In the genomic region with DNA sequence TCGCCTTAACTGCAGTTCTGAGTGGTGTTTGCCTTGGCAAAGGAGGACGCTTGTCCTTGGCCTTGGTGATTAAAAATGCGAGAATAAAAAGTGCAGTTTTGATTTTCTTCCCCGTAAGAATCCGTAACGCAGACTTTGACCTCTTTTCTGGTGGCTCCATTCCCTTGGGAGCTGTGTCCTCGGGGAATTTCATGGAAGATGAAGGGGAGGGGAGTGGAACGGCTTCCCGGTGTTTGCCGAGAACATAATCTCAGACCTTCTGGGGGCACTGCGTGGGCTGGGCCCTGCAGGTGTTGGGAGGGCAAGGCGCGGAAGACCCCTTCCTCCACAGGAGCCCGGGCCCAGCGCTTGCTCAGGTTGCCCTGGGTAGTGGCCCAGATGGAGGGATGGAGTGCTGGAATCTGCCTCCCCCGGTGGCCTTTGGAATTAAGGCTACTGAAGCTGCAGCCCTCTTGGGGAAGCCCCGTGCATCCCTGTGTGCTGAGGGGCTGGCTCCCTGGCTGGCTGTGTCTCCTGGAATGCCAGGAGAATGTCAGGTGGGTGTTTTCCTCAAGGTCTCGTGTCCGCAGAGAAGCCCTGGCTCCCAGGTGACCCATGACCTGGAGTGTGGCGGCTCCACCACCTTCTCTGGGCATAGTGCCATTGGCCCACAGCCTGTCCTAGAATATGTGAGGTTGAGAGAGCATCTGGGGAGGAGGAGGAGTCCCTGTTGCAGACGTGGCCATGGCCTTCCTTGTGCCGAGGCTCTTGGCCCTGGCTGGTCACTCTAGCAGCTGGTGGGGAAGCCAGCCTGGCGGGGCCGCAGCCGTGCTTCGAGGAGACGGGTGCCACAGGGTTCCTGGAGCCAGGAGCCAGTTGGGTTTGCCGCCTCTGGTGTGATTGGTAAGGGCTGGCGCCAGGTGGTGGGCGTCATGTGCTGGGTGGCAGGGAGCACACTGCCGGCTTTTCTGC, we compare ENCODE assay signal across 1 cellular context.
TF ChIP-seq lines count a peak whose summit lies in the region.

No MANE protein-coding gene starts in this region.

TF ChIP-seq in WTC11, 78 proteins besides CTCF, POLR2A, EP300 and RAD21 (continued from another document):
- TF ChIP-seq, protein P1, sequence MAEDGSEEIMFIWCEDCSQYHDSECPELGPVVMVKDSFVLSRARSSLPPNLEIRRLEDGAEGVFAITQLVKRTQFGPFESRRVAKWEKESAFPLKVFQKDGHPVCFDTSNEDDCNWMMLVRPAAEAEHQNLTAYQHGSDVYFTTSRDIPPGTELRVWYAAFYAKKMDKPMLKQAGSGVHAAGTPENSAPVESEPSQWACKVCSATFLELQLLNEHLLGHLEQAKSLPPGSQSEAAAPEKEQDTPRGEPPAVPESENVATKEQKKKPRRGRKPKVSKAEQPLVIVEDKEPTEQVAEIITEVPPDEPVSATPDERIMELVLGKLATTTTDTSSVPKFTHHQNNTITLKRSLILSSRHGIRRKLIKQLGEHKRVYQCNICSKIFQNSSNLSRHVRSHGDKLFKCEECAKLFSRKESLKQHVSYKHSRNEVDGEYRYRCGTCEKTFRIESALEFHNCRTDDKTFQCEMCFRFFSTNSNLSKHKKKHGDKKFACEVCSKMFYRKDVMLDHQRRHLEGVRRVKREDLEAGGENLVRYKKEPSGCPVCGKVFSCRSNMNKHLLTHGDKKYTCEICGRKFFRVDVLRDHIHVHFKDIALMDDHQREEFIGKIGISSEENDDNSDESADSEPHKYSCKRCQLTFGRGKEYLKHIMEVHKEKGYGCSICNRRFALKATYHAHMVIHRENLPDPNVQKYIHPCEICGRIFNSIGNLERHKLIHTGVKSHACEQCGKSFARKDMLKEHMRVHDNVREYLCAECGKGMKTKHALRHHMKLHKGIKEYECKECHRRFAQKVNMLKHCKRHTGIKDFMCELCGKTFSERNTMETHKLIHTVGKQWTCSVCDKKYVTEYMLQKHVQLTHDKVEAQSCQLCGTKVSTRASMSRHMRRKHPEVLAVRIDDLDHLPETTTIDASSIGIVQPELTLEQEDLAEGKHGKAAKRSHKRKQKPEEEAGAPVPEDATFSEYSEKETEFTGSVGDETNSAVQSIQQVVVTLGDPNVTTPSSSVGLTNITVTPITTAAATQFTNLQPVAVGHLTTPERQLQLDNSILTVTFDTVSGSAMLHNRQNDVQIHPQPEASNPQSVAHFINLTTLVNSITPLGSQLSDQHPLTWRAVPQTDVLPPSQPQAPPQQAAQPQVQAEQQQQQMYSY (CRISPR knock-in tag; IDR thresholded peaks at IDR 0.05): no peak
- TF ChIP-seq, protein P2, sequence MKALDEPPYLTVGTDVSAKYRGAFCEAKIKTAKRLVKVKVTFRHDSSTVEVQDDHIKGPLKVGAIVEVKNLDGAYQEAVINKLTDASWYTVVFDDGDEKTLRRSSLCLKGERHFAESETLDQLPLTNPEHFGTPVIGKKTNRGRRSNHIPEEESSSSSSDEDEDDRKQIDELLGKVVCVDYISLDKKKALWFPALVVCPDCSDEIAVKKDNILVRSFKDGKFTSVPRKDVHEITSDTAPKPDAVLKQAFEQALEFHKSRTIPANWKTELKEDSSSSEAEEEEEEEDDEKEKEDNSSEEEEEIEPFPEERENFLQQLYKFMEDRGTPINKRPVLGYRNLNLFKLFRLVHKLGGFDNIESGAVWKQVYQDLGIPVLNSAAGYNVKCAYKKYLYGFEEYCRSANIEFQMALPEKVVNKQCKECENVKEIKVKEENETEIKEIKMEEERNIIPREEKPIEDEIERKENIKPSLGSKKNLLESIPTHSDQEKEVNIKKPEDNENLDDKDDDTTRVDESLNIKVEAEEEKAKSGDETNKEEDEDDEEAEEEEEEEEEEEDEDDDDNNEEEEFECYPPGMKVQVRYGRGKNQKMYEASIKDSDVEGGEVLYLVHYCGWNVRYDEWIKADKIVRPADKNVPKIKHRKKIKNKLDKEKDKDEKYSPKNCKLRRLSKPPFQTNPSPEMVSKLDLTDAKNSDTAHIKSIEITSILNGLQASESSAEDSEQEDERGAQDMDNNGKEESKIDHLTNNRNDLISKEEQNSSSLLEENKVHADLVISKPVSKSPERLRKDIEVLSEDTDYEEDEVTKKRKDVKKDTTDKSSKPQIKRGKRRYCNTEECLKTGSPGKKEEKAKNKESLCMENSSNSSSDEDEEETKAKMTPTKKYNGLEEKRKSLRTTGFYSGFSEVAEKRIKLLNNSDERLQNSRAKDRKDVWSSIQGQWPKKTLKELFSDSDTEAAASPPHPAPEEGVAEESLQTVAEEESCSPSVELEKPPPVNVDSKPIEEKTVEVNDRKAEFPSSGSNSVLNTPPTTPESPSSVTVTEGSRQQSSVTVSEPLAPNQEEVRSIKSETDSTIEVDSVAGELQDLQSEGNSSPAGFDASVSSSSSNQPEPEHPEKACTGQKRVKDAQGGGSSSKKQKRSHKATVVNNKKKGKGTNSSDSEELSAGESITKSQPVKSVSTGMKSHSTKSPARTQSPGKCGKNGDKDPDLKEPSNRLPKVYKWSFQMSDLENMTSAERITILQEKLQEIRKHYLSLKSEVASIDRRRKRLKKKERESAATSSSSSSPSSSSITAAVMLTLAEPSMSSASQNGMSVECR (CRISPR knock-in tag; IDR thresholded peaks at IDR 0.05; ENCODE audit: borderline replicate concordance): no peak
- TF ChIP-seq, protein P3, sequence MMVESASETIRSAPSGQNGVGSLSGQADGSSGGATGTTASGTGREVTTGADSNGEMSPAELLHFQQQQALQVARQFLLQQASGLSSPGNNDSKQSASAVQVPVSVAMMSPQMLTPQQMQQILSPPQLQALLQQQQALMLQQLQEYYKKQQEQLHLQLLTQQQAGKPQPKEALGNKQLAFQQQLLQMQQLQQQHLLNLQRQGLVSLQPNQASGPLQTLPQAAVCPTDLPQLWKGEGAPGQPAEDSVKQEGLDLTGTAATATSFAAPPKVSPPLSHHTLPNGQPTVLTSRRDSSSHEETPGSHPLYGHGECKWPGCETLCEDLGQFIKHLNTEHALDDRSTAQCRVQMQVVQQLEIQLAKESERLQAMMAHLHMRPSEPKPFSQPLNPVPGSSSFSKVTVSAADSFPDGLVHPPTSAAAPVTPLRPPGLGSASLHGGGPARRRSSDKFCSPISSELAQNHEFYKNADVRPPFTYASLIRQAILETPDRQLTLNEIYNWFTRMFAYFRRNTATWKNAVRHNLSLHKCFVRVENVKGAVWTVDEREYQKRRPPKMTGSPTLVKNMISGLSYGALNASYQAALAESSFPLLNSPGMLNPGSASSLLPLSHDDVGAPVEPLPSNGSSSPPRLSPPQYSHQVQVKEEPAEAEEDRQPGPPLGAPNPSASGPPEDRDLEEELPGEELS (CRISPR knock-in tag; IDR thresholded peaks at IDR 0.05): no peak
- TF ChIP-seq, protein P4, sequence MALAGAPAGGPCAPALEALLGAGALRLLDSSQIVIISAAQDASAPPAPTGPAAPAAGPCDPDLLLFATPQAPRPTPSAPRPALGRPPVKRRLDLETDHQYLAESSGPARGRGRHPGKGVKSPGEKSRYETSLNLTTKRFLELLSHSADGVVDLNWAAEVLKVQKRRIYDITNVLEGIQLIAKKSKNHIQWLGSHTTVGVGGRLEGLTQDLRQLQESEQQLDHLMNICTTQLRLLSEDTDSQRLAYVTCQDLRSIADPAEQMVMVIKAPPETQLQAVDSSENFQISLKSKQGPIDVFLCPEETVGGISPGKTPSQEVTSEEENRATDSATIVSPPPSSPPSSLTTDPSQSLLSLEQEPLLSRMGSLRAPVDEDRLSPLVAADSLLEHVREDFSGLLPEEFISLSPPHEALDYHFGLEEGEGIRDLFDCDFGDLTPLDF (CRISPR knock-in tag; IDR thresholded peaks at IDR 0.05): no peak
- TF ChIP-seq, protein P5, sequence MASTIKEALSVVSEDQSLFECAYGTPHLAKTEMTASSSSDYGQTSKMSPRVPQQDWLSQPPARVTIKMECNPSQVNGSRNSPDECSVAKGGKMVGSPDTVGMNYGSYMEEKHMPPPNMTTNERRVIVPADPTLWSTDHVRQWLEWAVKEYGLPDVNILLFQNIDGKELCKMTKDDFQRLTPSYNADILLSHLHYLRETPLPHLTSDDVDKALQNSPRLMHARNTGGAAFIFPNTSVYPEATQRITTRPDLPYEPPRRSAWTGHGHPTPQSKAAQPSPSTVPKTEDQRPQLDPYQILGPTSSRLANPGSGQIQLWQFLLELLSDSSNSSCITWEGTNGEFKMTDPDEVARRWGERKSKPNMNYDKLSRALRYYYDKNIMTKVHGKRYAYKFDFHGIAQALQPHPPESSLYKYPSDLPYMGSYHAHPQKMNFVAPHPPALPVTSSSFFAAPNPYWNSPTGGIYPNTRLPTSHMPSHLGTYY (CRISPR knock-in tag; IDR thresholded peaks at IDR 0.05): no peak
- TF ChIP-seq, protein P6, sequence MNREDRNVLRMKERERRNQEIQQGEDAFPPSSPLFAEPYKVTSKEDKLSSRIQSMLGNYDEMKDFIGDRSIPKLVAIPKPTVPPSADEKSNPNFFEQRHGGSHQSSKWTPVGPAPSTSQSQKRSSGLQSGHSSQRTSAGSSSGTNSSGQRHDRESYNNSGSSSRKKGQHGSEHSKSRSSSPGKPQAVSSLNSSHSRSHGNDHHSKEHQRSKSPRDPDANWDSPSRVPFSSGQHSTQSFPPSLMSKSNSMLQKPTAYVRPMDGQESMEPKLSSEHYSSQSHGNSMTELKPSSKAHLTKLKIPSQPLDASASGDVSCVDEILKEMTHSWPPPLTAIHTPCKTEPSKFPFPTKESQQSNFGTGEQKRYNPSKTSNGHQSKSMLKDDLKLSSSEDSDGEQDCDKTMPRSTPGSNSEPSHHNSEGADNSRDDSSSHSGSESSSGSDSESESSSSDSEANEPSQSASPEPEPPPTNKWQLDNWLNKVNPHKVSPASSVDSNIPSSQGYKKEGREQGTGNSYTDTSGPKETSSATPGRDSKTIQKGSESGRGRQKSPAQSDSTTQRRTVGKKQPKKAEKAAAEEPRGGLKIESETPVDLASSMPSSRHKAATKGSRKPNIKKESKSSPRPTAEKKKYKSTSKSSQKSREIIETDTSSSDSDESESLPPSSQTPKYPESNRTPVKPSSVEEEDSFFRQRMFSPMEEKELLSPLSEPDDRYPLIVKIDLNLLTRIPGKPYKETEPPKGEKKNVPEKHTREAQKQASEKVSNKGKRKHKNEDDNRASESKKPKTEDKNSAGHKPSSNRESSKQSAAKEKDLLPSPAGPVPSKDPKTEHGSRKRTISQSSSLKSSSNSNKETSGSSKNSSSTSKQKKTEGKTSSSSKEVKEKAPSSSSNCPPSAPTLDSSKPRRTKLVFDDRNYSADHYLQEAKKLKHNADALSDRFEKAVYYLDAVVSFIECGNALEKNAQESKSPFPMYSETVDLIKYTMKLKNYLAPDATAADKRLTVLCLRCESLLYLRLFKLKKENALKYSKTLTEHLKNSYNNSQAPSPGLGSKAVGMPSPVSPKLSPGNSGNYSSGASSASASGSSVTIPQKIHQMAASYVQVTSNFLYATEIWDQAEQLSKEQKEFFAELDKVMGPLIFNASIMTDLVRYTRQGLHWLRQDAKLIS (CRISPR knock-in tag; IDR thresholded peaks at IDR 0.05; ENCODE audit: borderline replicate concordance): no peak
- TF ChIP-seq, protein P7, sequence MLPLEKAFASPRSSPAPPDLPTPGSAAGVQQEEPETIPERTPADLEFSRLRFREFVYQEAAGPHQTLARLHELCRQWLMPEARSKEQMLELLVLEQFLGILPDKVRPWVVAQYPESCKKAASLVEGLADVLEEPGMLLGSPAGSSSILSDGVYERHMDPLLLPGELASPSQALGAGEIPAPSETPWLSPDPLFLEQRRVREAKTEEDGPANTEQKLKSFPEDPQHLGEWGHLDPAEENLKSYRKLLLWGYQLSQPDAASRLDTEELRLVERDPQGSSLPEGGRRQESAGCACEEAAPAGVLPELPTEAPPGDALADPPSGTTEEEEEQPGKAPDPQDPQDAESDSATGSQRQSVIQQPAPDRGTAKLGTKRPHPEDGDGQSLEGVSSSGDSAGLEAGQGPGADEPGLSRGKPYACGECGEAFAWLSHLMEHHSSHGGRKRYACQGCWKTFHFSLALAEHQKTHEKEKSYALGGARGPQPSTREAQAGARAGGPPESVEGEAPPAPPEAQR (CRISPR knock-in tag; IDR thresholded peaks at IDR 0.05): no peak
- TF ChIP-seq GABPB1 (CRISPR knock-in tag; IDR thresholded peaks at IDR 0.05): no peak
- TF ChIP-seq SOX15 (CRISPR knock-in tag; IDR thresholded peaks at IDR 0.05): no peak
- no peak for TF ChIP-seq MXD4 (CRISPR knock-in tag; IDR thresholded peaks at IDR 0.05; ENCODE audit: borderline replicate concordance)
- TF ChIP-seq HMGA2 (CRISPR knock-in tag; IDR thresholded peaks at IDR 0.05): no peak
- TF ChIP-seq, protein P8, sequence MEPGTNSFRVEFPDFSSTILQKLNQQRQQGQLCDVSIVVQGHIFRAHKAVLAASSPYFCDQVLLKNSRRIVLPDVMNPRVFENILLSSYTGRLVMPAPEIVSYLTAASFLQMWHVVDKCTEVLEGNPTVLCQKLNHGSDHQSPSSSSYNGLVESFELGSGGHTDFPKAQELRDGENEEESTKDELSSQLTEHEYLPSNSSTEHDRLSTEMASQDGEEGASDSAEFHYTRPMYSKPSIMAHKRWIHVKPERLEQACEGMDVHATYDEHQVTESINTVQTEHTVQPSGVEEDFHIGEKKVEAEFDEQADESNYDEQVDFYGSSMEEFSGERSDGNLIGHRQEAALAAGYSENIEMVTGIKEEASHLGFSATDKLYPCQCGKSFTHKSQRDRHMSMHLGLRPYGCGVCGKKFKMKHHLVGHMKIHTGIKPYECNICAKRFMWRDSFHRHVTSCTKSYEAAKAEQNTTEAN (CRISPR knock-in tag; IDR thresholded peaks at IDR 0.05): no peak
- TF ChIP-seq, protein P9, sequence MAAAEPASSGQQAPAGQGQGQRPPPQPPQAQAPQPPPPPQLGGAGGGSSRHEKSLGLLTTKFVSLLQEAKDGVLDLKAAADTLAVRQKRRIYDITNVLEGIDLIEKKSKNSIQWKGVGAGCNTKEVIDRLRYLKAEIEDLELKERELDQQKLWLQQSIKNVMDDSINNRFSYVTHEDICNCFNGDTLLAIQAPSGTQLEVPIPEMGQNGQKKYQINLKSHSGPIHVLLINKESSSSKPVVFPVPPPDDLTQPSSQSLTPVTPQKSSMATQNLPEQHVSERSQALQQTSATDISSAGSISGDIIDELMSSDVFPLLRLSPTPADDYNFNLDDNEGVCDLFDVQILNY (CRISPR knock-in tag; IDR thresholded peaks at IDR 0.05): no peak
- no peak for TF ChIP-seq ZNF423 (CRISPR knock-in tag; IDR thresholded peaks at IDR 0.05)
